1 cellular context compared by ENCODE assay signal in genomic region chr1:6784560-6785317, GRCh38.
TF ChIP-seq lines count a peak whose summit lies in the region.

No MANE protein-coding gene starts in this region.

TF ChIP-seq in HepG2, 621 proteins besides CTCF, POLR2A, EP300 and RAD21 (continued from another document and continues in another):
- TF ChIP-seq PRDM4 (CRISPR knock-in tag; IDR thresholded peaks at IDR 0.05; ENCODE audit: borderline replicate concordance): no peak
- TF ChIP-seq, protein P1, sequence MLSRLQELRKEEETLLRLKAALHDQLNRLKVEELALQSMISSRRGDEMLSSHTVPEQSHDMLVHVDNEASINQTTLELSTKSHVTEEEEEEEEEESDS (CRISPR knock-in tag; IDR thresholded peaks at IDR 0.05; ENCODE audit: borderline replicate concordance): peak; percentile 80; the same call in 1 of the 2 replicates
- TF ChIP-seq U2AF1 (optimal IDR thresholded peaks at IDR 0.05; ENCODE audit: low read depth, low read length): peak; percentile 55
- TF ChIP-seq KMT2B (CRISPR knock-in tag; IDR thresholded peaks at IDR 0.05): peak; percentile 40; the same call in 1 of the 2 replicates
- TF ChIP-seq ZNF329 (CRISPR knock-in tag; IDR thresholded peaks at IDR 0.05; ENCODE audit: low read depth): peak; percentile 37; the same call in 1 of the 2 replicates
- peak; percentile 83 for TF ChIP-seq CEBPZ (IDR thresholded peaks at IDR 0.05; ENCODE audit: low read length)
- no peak; the same call in 1 of the 2 replicates for TF ChIP-seq KLF11 (CRISPR knock-in tag; IDR thresholded peaks at IDR 0.05)
- peak; percentile 65 for TF ChIP-seq RFX5 (IDR thresholded peaks at IDR 0.05; ENCODE audit: low read depth, low read length)
- TF ChIP-seq ZNF234 (CRISPR knock-in tag; conservative IDR thresholded peaks at IDR 0.05): peak; percentile 74; the same call in 1 of the 2 replicates
- 0 out of 2 replicates have a peak, but pooled peaks have one; percentile 33 for TF ChIP-seq ZNF572 (CRISPR knock-in tag; IDR thresholded peaks at IDR 0.05)
- TF ChIP-seq NRL (CRISPR knock-in tag; IDR thresholded peaks at IDR 0.05; ENCODE audit: borderline replicate concordance): peak; percentile 64
- TF ChIP-seq ZNF280B (CRISPR knock-in tag; IDR thresholded peaks at IDR 0.05; ENCODE audit: borderline replicate concordance): peak; percentile 84
- TF ChIP-seq, protein P2, sequence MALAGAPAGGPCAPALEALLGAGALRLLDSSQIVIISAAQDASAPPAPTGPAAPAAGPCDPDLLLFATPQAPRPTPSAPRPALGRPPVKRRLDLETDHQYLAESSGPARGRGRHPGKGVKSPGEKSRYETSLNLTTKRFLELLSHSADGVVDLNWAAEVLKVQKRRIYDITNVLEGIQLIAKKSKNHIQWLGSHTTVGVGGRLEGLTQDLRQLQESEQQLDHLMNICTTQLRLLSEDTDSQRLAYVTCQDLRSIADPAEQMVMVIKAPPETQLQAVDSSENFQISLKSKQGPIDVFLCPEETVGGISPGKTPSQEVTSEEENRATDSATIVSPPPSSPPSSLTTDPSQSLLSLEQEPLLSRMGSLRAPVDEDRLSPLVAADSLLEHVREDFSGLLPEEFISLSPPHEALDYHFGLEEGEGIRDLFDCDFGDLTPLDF (CRISPR knock-in tag; IDR thresholded peaks at IDR 0.05): peak; percentile 87
- 0 out of 2 replicates have a peak, but pooled peaks have one; percentile 71 for TF ChIP-seq ZSCAN29 (CRISPR knock-in tag; conservative IDR thresholded peaks at IDR 0.05)
- peak; percentile 42; the same call in 1 of the 2 replicates for TF ChIP-seq DRAP1 (CRISPR knock-in tag; IDR thresholded peaks at IDR 0.05)
- TF ChIP-seq, protein P3, sequence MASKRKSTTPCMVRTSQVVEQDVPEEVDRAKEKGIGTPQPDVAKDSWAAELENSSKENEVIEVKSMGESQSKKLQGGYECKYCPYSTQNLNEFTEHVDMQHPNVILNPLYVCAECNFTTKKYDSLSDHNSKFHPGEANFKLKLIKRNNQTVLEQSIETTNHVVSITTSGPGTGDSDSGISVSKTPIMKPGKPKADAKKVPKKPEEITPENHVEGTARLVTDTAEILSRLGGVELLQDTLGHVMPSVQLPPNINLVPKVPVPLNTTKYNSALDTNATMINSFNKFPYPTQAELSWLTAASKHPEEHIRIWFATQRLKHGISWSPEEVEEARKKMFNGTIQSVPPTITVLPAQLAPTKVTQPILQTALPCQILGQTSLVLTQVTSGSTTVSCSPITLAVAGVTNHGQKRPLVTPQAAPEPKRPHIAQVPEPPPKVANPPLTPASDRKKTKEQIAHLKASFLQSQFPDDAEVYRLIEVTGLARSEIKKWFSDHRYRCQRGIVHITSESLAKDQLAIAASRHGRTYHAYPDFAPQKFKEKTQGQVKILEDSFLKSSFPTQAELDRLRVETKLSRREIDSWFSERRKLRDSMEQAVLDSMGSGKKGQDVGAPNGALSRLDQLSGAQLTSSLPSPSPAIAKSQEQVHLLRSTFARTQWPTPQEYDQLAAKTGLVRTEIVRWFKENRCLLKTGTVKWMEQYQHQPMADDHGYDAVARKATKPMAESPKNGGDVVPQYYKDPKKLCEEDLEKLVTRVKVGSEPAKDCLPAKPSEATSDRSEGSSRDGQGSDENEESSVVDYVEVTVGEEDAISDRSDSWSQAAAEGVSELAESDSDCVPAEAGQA (IDR thresholded peaks at IDR 0.05; ENCODE audit: low read depth): no peak; the same call in 1 of the 2 replicates
- TF ChIP-seq, protein P3 (CRISPR knock-in tag; IDR thresholded peaks at IDR 0.05; ENCODE audit: borderline replicate concordance): 0 out of 2 replicates have a peak, but pooled peaks have one; percentile 48
- TF ChIP-seq GFI1 (CRISPR knock-in tag; IDR thresholded peaks at IDR 0.05; ENCODE audit: borderline replicate concordance): peak; percentile 51; the same call in 1 of the 2 replicates
- TF ChIP-seq TOE1 (CRISPR knock-in tag; IDR thresholded peaks at IDR 0.05): 0 out of 2 replicates have a peak, but pooled peaks have one; percentile 29
- TF ChIP-seq NR2C2 (CRISPR knock-in tag; IDR thresholded peaks at IDR 0.05; ENCODE audit: borderline replicate concordance): peak; percentile 53
- peak; percentile 74; the same call in 1 of the 2 replicates for TF ChIP-seq ZNF766 (CRISPR knock-in tag; IDR thresholded peaks at IDR 0.05; ENCODE audit: borderline replicate concordance)
- TF ChIP-seq NFYB (CRISPR knock-in tag; IDR thresholded peaks at IDR 0.05): peak; percentile 95
- TF ChIP-seq MXI1 (IDR thresholded peaks at IDR 0.05; ENCODE audit: borderline replicate concordance, low read depth, low read length): peak; percentile 41; the same call in 1 of the 3 replicates
- TF ChIP-seq ZNF607 (CRISPR knock-in tag; IDR thresholded peaks at IDR 0.05; ENCODE audit: borderline replicate concordance): peak; percentile 91
- peak; percentile 55; the same call in 1 of the 2 replicates for TF ChIP-seq XBP1 (CRISPR knock-in tag; IDR thresholded peaks at IDR 0.05)
- TF ChIP-seq SOX5 (CRISPR knock-in tag; IDR thresholded peaks at IDR 0.05; ENCODE audit: borderline replicate concordance): no peak
- peak; percentile 36; the same call in 1 of the 2 replicates for TF ChIP-seq ZNF556 (CRISPR knock-in tag; IDR thresholded peaks at IDR 0.05; ENCODE audit: borderline replicate concordance)
- peak; percentile 89; the same call in 1 of the 2 replicates for TF ChIP-seq ZNF891 (CRISPR knock-in tag; IDR thresholded peaks at IDR 0.05)
- TF ChIP-seq KLF16 (CRISPR knock-in tag; IDR thresholded peaks at IDR 0.05): peak in 1 of 2 experiments; percentile 70; a peak in 1 of 4 replicates
- peak; percentile 64; the same call in 1 of the 2 replicates for TF ChIP-seq ZNF253 (CRISPR knock-in tag; IDR thresholded peaks at IDR 0.05; ENCODE audit: borderline replicate concordance)
- no peak for TF ChIP-seq HNRNPUL1 (IDR thresholded peaks at IDR 0.05; ENCODE audit: low read depth, low read length)
- TF ChIP-seq ZNF451 (CRISPR knock-in tag; IDR thresholded peaks at IDR 0.05): 0 out of 2 replicates have a peak, but pooled peaks have one; percentile 75
- peak; percentile 38; the same call in 1 of the 2 replicates for TF ChIP-seq FOXP4 (CRISPR knock-in tag; IDR thresholded peaks at IDR 0.05)
- TF ChIP-seq LCORL (IDR thresholded peaks at IDR 0.05): no peak
- peak; percentile 31; the same call in 1 of the 2 replicates for TF ChIP-seq LCORL (CRISPR knock-in tag; IDR thresholded peaks at IDR 0.05)
- TF ChIP-seq, protein P4, sequence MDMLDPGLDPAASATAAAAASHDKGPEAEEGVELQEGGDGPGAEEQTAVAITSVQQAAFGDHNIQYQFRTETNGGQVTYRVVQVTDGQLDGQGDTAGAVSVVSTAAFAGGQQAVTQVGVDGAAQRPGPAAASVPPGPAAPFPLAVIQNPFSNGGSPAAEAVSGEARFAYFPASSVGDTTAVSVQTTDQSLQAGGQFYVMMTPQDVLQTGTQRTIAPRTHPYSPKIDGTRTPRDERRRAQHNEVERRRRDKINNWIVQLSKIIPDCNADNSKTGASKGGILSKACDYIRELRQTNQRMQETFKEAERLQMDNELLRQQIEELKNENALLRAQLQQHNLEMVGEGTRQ (IDR thresholded peaks at IDR 0.05; ENCODE audit: low read depth, low read length): peak; percentile 79
- TF ChIP-seq, protein P4 (CRISPR knock-in tag; IDR thresholded peaks at IDR 0.05; ENCODE audit: borderline replicate concordance): peak; percentile 76; the same call in 1 of the 2 replicates
- peak; percentile 59; the same call in 1 of the 2 replicates for TF ChIP-seq JUND (CRISPR knock-in tag; IDR thresholded peaks at IDR 0.05)
- no peak for TF ChIP-seq ZNF816 (CRISPR knock-in tag; IDR thresholded peaks at IDR 0.05; ENCODE audit: borderline replicate concordance)
- TF ChIP-seq RFX1 (IDR thresholded peaks at IDR 0.05): no peak
